In genomic region chr17:48074322-48075054, GRCh38 we compare ENCODE assay signal across 8 cellular contexts. TPM values are rescaled to one million over a fixed set of nuclear protein-coding genes. Genes with fewer than 3 reads are reported as not detected.
DNase-seq lines count a peak whose midpoint lies in the region; ATAC-seq and TF ChIP-seq lines count a peak whose summit lies in the region.

No MANE protein-coding gene starts in this region.

- no peak overlapping the region for H3K9ac ChIP-seq in parathyroid adenoma

- H3K27me3 ChIP-seq in SJCRH30 (no peaks in the 10 kb centered on the region), parathyroid adenoma (ENCODE audit: control insufficient read depth, insufficient read depth, low read length) (no peaks in the 10 kb centered on the region)

- no peak overlapping the region for H3K27ac Mint-ChIP-seq in type B pancreatic cell

- TF ChIP-seq CTCF in parathyroid adenoma (IDR thresholded peaks at IDR 0.05) (peak; percentile 86), type B pancreatic cell (conservative IDR thresholded peaks at IDR 0.05) (peak; percentile 85)

- no peaks in the 10 kb centered on the region for H3K79me2 ChIP-seq in parathyroid adenoma

- H3K9me3 Mint-ChIP-seq in type B pancreatic cell: no peaks in the 10 kb centered on the region

- H3K4me3 ChIP-seq in SJCRH30 (no peak overlapping the region), parathyroid adenoma (ENCODE audit: low read depth, low read length) (peak overlapping the region; percentile 6)

- H3K27me3 Mint-ChIP-seq in type B pancreatic cell: no peaks in the 10 kb centered on the region

- H3K36me3 ChIP-seq in SJCRH30 (peaks cover 54% of the 10 kb centered on the region), parathyroid adenoma (ENCODE audit: control insufficient read depth, insufficient read depth, low read length) (no peaks in the 10 kb centered on the region)

- H3K36me3 Mint-ChIP-seq in type B pancreatic cell: peaks cover 21% of the 10 kb centered on the region

- H3K4me2 ChIP-seq in parathyroid adenoma (ENCODE audit: low read length): no peak overlapping the region

- ATAC-seq in GM19035 (IDR thresholded peaks at IDR 0.05; ENCODE audit: unreplicated experiment): no peak

- DNase-seq in DMS 273 (lab: John Stamatoyannopoulos, UW; ENCODE audit: unreplicated experiment) (peak; percentile 88), KBM-7 (peak; percentile 79), SJCRH30 (peak; percentile 65 to 84), foreskin melanocyte (peak; percentile 69), type B pancreatic cell (ENCODE audit: extremely low spot score, unreplicated experiment) (no peak)
- peak; percentile 37 for DNase-seq in activated effector memory CD4-positive, alpha-beta T cell treated with Interleukin-2 at 50 U/mL for 16 hours

- no peak overlapping the region for H2AFZ ChIP-seq in parathyroid adenoma

- in situ Hi-C loops in KBM-7 (cut with MboI; ENCODE audit: low pct_unique_long_range_greater_than_20kb, low sequenced_read_pairs): no loop called here

- H3K9me3 ChIP-seq in SJCRH30 (replicated peaks): no peaks in the 10 kb centered on the region
- H3K9me3 ChIP-seq in parathyroid adenoma (ENCODE audit: control insufficient read depth, low read length): no peaks in the 10 kb centered on the region

- H3K4me1 ChIP-seq in SJCRH30: no peaks in the 10 kb centered on the region
- peaks cover 9% of the 10 kb centered on the region for H3K4me1 ChIP-seq in parathyroid adenoma

- no peak overlapping the region for H3K27ac ChIP-seq in SJCRH30
- H3K27ac ChIP-seq in parathyroid adenoma: no peak overlapping the region

- no peak overlapping the region for H3K4me3 Mint-ChIP-seq in type B pancreatic cell

- peaks cover 3% of the 10 kb centered on the region for H3K4me1 Mint-ChIP-seq in type B pancreatic cell (ENCODE audit: unreplicated experiment)

RNA-seq across cellular contexts. Expression of gene NFE2L1, which starts 26.3 kb away (rescaled TPM):
- 75.1 and 78.1 TPM in 2 replicates for total RNA-seq in SJCRH30 (2014; rRNA removed; shearing (Covaris generic))
- total RNA-seq in type B pancreatic cell (ENCODE audit: low replicate concordance): 99.1 and 111 TPM in 2 replicates

RNA-seq across cellular contexts. Expression of gene CBX1, which starts 26.8 kb away (rescaled TPM):
- total RNA-seq in SJCRH30 (2014; rRNA removed; shearing (Covaris generic)): 148 and 149 TPM in 2 replicates
- total RNA-seq in type B pancreatic cell (ENCODE audit: low replicate concordance): 72.8 and 154 TPM in 2 replicates

RNA-seq across cellular contexts. Expression of gene SNX11, which starts 33.1 kb away (rescaled TPM):
- total RNA-seq in SJCRH30 (2014; rRNA removed; shearing (Covaris generic)): 15.3 and 16.1 TPM in 2 replicates
- total RNA-seq in type B pancreatic cell (ENCODE audit: low replicate concordance): 16.2 and 19.1 TPM in 2 replicates

RNA-seq across cellular contexts. Expression of gene COPZ2, which starts 36.9 kb away (rescaled TPM):
- 0.32 TPM in 1 of 2 replicates, not detected in the other for total RNA-seq in SJCRH30 (2014; rRNA removed; shearing (Covaris generic))
- 1.9 and 5.7 TPM in 2 replicates for total RNA-seq in type B pancreatic cell (ENCODE audit: low replicate concordance)
